Comparison of ENCODE assay signal across 21 cellular contexts in genomic region chr7:69359003-69359555, GRCh38.
A peak's percentile ranks its signal among the peaks of the same experiment; 100 is the strongest.
DNase-seq lines count a peak whose midpoint lies in the region; ATAC-seq and TF ChIP-seq lines count a peak whose summit lies in the region.
"Had no signal": no experiment of that assay in that cellular context is flagged by ENCODE, and none has a peak within 500 bp of the region (broad histone marks: within the 10 kb centered on the region; RNA-seq: fewer than 3 reads in every experiment).

No MANE protein-coding gene starts in this region.

- TF ChIP-seq CTCF in heart left ventricle (IDR thresholded peaks at IDR 0.05): no peak
- TF ChIP-seq CTCF in fibroblast of mammary gland (conservative IDR thresholded peaks at IDR 0.05; ENCODE audit: control insufficient read depth, insufficient read depth, low read depth, low read length): no peak
- no peak for TF ChIP-seq CTCF in uterus (IDR thresholded peaks at IDR 0.05)

- no peaks in the 10 kb centered on the region for H3K36me3 ChIP-seq in heart left ventricle
- no peaks in the 10 kb centered on the region for H3K36me3 ChIP-seq in uterus
- H3K36me3 ChIP-seq: BLaER1 treated with 17β-estradiol and CSF1 and Interleukin-3, amounts not matched to agents 10 nM and 100 nM; SJCRH30 had no signal

- no peak overlapping the region for H3K4me3 ChIP-seq in heart left ventricle
- H3K4me3 ChIP-seq in fibroblast of mammary gland (ENCODE audit: control insufficient read depth, low read depth, low read length): no peak overlapping the region
- no peak overlapping the region for H3K4me3 ChIP-seq in uterus
- H3K4me3 ChIP-seq: BLaER1 treated with 17β-estradiol and CSF1 and Interleukin-3, amounts not matched to agents 10 nM and 100 nM; SJCRH30 had no signal

- H3K9me3 ChIP-seq in heart left ventricle (no peaks in the 10 kb centered on the region), uterus (no peaks in the 10 kb centered on the region)
- H3K9me3 ChIP-seq: SJCRH30 had no signal

- DNase-seq in heart left ventricle (no peak), cardiac septum (ENCODE audit: low spot score) (no peak), NCI-H226 (peak; percentile 16), fibroblast of mammary gland (ENCODE audit: low read depth) (peak; percentile 43), uterus (no peak)
- DNase-seq: 8988T; CD8-positive, alpha-beta memory T cell; DMS79; GOT3; KG1; MM.1S; NCI-H1105 treated with DMSO at 0.1 percent for 48 hours; NCI-H187; NK-92 treated with Interleukin-12 subunit alpha and Interleukin-12 subunit beta, amount 100 ng/mL, for 24 hours; SJCRH30; SW 1271 had no signal

- WGBS in heart left ventricle, 4 donors: 67 to 76% (median 72%) methylated on average over 4 of the region's 4 CpGs

- no peak for TF ChIP-seq POLR2A in heart left ventricle (IDR thresholded peaks at IDR 0.05)
- TF ChIP-seq POLR2A in uterus (IDR thresholded peaks at IDR 0.05): no peak

- intact Hi-C loops in heart left ventricle (cut with DNase I): no loop called here
- intact Hi-C loops in cardiac septum (cut with DNase I): no loop called here
- intact Hi-C loops in uterus (cut with DNase I; ENCODE audit: low total_unique reads): no loop called here

- H3K27ac ChIP-seq in heart left ventricle (no peak overlapping the region), uterus (no peak overlapping the region)
- H3K27ac ChIP-seq: BLaER1 treated with 17β-estradiol and CSF1 and Interleukin-3, amounts not matched to agents 10 nM and 100 nM; SJCRH30 had no signal

- ATAC-seq in heart left ventricle: peak in 3 of 4 donors; percentile 22 to 45 (median 43)
- ATAC-seq in GM18867 (IDR thresholded peaks at IDR 0.05; ENCODE audit: unreplicated experiment): no peak
- ATAC-seq in GM18907 (IDR thresholded peaks at IDR 0.05; ENCODE audit: unreplicated experiment): no peak
- ATAC-seq in HG03354 (IDR thresholded peaks at IDR 0.05; ENCODE audit: poor library complexity, severe bottlenecking, unreplicated experiment): no peak
- ATAC-seq: HepG2 had no signal

- H3K27me3 ChIP-seq in heart left ventricle (no peaks in the 10 kb centered on the region), uterus (no peaks in the 10 kb centered on the region)
- H3K27me3 ChIP-seq: BLaER1 treated with 17β-estradiol and CSF1 and Interleukin-3, amounts not matched to agents 10 nM and 100 nM; SJCRH30 had no signal

- peaks cover 0 to 3% (median 0%) of the 10 kb centered on the region in 12 donors for H3K4me1 ChIP-seq in heart left ventricle
- no peaks in the 10 kb centered on the region for H3K4me1 ChIP-seq in uterus
- H3K4me1 ChIP-seq: SJCRH30 had no signal

Comparison
In these comparisons a context has a peak if more than half of its experiments do, and no peak if none do; other contexts are left out.
1. ATAC-seq: peak in heart left ventricle (3 of 4); none in GM18867 (single experiment), GM18907 (single experiment) and HG03354 (single experiment).
2. DNase-seq: peak in NCI-H226 (single experiment) and fibroblast of mammary gland (single experiment); none in heart left ventricle (0 of 5), cardiac septum (single experiment) and uterus (0 of 2).